In the genomic region with DNA sequence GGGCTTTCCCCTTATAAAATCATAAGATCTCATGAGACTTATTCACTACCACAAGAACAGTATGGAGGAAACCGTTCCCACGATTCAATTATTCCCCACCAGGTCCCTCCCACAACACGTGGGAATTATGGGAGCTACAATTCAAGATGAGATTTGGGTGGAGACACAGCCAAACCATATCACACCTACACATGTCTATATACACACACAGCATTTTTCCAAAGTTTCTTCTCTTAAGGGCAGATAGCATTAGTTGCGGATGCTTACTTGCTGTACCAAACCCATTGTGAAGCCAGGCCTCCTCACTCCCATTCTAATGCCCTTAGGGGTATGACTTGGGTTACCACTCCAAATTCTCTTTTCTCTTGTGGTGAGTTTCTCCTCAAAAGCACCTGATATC, we compare ENCODE assay signal across 1 cellular context.
TF ChIP-seq lines count a peak whose summit lies in the region.

No MANE protein-coding gene starts in this region.

TF ChIP-seq in K562, 482 proteins besides CTCF, POLR2A, EP300 and RAD21 (continued from another document and continues in another):
- TF ChIP-seq GTF2E2 (tag; IDR thresholded peaks at IDR 0.05) (peak; percentile 60; the same call in 1 of the 2 replicates), FOXK1 (CRISPR knock-in tag; IDR thresholded peaks at IDR 0.05; ENCODE audit: borderline replicate concordance) (no peak), KAT7 (CRISPR knock-in tag; IDR thresholded peaks at IDR 0.05; ENCODE audit: borderline replicate concordance) (no peak), PML (IDR thresholded peaks at IDR 0.05; ENCODE audit: low read length) (peak; percentile 91), ZNF184 (CRISPR knock-in tag; IDR thresholded peaks at IDR 0.05) (no peak), NR2F6 (CRISPR knock-in tag; IDR thresholded peaks at IDR 0.05) (no peak), ZNF551 (CRISPR knock-in tag; IDR thresholded peaks at IDR 0.05) (no peak), JUND (IDR thresholded peaks at IDR 0.05; ENCODE audit: borderline replicate concordance, low read depth, low read length) (no peak), JUND (tag; IDR thresholded peaks at IDR 0.05; ENCODE audit: borderline replicate concordance, low read depth, low read length) (no peak), MAFK (IDR thresholded peaks at IDR 0.05; ENCODE audit: low read length) (no peak), ZNF23 (CRISPR knock-in tag; IDR thresholded peaks at IDR 0.05) (no peak), GABPB1 (CRISPR knock-in tag; IDR thresholded peaks at IDR 0.05) (no peak), ZNF445 (CRISPR knock-in tag; IDR thresholded peaks at IDR 0.05; ENCODE audit: low read depth) (no peak), ZNF79 (CRISPR knock-in tag; IDR thresholded peaks at IDR 0.05; ENCODE audit: low read depth) (no peak), FOXM1 (IDR thresholded peaks at IDR 0.05; ENCODE audit: low read depth) (no peak), FOXM1 (CRISPR knock-in tag; IDR thresholded peaks at IDR 0.05; ENCODE audit: low read depth) (no peak), CBFA2T2 (conservative IDR thresholded peaks at IDR 0.05) (no peak), RBM15 (IDR thresholded peaks at IDR 0.05; ENCODE audit: insufficient read depth, low read length) (no peak), LEF1 (IDR thresholded peaks at IDR 0.05) (no peak), ILK (tag; IDR thresholded peaks at IDR 0.05; ENCODE audit: borderline replicate concordance, low read depth) (no peak), ZBTB7A (IDR thresholded peaks at IDR 0.05; ENCODE audit: borderline replicate concordance, control insufficient read depth, low read depth, low read length) (no peak), ZC3H8 (IDR thresholded peaks at IDR 0.05) (peak; percentile 84; the same call in 1 of the 2 replicates), ZNF695 (CRISPR knock-in tag; IDR thresholded peaks at IDR 0.05) (no peak), HDAC8 (tag; IDR thresholded peaks at IDR 0.05) (no peak), PURB (CRISPR knock-in tag; IDR thresholded peaks at IDR 0.05; ENCODE audit: low read depth) (no peak), DMBX1 (CRISPR knock-in tag; IDR thresholded peaks at IDR 0.05; ENCODE audit: borderline replicate concordance) (no peak), SUPT5H (IDR thresholded peaks at IDR 0.05) (peak; percentile 64), NEUROD1 (IDR thresholded peaks at IDR 0.05; ENCODE audit: borderline replicate concordance, low read depth, low read length, partially characterized antibody) (no peak), ZNF717 (CRISPR knock-in tag; IDR thresholded peaks at IDR 0.05) (no peak), ZFP30 (CRISPR knock-in tag; IDR thresholded peaks at IDR 0.05; ENCODE audit: borderline replicate concordance) (no peak), MAFG (tag; conservative IDR thresholded peaks at IDR 0.05) (no peak), ZNF583 (CRISPR knock-in tag; IDR thresholded peaks at IDR 0.05) (no peak), IFI16 (CRISPR knock-in tag; IDR thresholded peaks at IDR 0.05) (no peak), SMAD1 (IDR thresholded peaks at IDR 0.05; ENCODE audit: low read depth, low read length, partially characterized antibody) (no peak), TBP (optimal IDR thresholded peaks at IDR 0.05; ENCODE audit: low read depth, low read length) (peak; percentile 91), MTA1 (IDR thresholded peaks at IDR 0.05; ENCODE audit: borderline replicate concordance) (no peak), ZNF589 (CRISPR knock-in tag; IDR thresholded peaks at IDR 0.05; ENCODE audit: low read depth) (no peak), ZFP1 (CRISPR knock-in tag; IDR thresholded peaks at IDR 0.05) (no peak), NONO (IDR thresholded peaks at IDR 0.05; ENCODE audit: low read depth in 2 of 2, low read length in 1 of 2) (no peak), ZNF133 (CRISPR knock-in tag; IDR thresholded peaks at IDR 0.05) (no peak), ZNF253 (CRISPR knock-in tag; conservative IDR thresholded peaks at IDR 0.05) (peak; percentile 76; the same call in 1 of the 2 replicates), NR2C1 (IDR thresholded peaks at IDR 0.05) (no peak), NR2C1 (tag; IDR thresholded peaks at IDR 0.05) (no peak), RBM14 (IDR thresholded peaks at IDR 0.05; ENCODE audit: borderline replicate concordance, insufficient read depth, low read depth, low read length) (no peak), PTBP1 (IDR thresholded peaks at IDR 0.05; ENCODE audit: low read depth, low read length) (no peak), RBM39 (optimal IDR thresholded peaks at IDR 0.05; ENCODE audit: low read depth, low read length) (no peak), ZBED1 (IDR thresholded peaks at IDR 0.05) (0 out of 2 replicates have a peak, but pooled peaks have one; percentile 49), SRF (CRISPR knock-in tag; IDR thresholded peaks at IDR 0.05) (peak in 1 of 2 experiments; percentile 19; a peak in 1 of 4 replicates), SOX6 (IDR thresholded peaks at IDR 0.05) (no peak), ZNF699 (CRISPR knock-in tag; IDR thresholded peaks at IDR 0.05; ENCODE audit: insufficient replicate concordance) (no peak), RBFOX2 (IDR thresholded peaks at IDR 0.05; ENCODE audit: low read depth, low read length) (peak; percentile 53), HEY1 (CRISPR knock-in tag; IDR thresholded peaks at IDR 0.05; ENCODE audit: borderline replicate concordance) (no peak), ZC3H11A (IDR thresholded peaks at IDR 0.05; ENCODE audit: low read depth, low read length) (no peak), ZNF431 (CRISPR knock-in tag; IDR thresholded peaks at IDR 0.05) (no peak), SRSF1 (IDR thresholded peaks at IDR 0.05; ENCODE audit: low read depth, low read length) (no peak)
- TF ChIP-seq, protein P1, sequence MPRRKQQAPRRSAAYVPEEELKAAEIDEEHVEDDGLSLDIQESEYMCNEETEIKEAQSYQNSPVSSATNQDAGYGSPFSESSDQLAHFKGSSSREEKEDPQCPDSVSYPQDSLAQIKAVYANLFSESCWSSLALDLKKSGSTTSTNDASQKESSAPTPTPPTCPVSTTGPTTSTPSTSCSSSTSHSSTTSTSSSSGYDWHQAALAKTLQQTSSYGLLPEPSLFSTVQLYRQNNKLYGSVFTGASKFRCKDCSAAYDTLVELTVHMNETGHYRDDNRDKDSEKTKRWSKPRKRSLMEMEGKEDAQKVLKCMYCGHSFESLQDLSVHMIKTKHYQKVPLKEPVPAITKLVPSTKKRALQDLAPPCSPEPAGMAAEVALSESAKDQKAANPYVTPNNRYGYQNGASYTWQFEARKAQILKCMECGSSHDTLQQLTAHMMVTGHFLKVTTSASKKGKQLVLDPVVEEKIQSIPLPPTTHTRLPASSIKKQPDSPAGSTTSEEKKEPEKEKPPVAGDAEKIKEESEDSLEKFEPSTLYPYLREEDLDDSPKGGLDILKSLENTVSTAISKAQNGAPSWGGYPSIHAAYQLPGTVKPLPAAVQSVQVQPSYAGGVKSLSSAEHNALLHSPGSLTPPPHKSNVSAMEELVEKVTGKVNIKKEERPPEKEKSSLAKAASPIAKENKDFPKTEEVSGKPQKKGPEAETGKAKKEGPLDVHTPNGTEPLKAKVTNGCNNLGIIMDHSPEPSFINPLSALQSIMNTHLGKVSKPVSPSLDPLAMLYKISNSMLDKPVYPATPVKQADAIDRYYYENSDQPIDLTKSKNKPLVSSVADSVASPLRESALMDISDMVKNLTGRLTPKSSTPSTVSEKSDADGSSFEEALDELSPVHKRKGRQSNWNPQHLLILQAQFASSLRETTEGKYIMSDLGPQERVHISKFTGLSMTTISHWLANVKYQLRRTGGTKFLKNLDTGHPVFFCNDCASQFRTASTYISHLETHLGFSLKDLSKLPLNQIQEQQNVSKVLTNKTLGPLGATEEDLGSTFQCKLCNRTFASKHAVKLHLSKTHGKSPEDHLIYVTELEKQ (CRISPR knock-in tag; IDR thresholded peaks at IDR 0.05): no peak
- TF ChIP-seq, protein P2, sequence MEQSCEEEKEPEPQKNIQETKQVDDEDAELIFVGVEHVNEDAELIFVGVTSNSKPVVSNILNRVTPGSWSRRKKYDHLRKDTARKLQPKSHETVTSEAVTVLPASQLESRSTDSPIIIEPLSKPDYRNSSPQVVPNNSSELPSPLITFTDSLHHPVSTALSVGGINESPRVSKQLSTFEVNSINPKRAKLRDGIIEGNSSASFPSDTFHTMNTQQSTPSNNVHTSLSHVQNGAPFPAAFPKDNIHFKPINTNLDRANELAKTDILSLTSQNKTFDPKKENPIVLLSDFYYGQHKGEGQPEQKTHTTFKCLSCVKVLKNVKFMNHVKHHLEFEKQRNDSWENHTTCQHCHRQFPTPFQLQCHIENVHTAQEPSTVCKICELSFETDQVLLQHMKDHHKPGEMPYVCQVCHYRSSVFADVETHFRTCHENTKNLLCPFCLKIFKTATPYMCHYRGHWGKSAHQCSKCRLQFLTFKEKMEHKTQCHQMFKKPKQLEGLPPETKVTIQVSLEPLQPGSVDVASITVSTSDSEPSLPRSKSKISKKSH (CRISPR knock-in tag; IDR thresholded peaks at IDR 0.05): no peak
- TF ChIP-seq, protein P3, sequence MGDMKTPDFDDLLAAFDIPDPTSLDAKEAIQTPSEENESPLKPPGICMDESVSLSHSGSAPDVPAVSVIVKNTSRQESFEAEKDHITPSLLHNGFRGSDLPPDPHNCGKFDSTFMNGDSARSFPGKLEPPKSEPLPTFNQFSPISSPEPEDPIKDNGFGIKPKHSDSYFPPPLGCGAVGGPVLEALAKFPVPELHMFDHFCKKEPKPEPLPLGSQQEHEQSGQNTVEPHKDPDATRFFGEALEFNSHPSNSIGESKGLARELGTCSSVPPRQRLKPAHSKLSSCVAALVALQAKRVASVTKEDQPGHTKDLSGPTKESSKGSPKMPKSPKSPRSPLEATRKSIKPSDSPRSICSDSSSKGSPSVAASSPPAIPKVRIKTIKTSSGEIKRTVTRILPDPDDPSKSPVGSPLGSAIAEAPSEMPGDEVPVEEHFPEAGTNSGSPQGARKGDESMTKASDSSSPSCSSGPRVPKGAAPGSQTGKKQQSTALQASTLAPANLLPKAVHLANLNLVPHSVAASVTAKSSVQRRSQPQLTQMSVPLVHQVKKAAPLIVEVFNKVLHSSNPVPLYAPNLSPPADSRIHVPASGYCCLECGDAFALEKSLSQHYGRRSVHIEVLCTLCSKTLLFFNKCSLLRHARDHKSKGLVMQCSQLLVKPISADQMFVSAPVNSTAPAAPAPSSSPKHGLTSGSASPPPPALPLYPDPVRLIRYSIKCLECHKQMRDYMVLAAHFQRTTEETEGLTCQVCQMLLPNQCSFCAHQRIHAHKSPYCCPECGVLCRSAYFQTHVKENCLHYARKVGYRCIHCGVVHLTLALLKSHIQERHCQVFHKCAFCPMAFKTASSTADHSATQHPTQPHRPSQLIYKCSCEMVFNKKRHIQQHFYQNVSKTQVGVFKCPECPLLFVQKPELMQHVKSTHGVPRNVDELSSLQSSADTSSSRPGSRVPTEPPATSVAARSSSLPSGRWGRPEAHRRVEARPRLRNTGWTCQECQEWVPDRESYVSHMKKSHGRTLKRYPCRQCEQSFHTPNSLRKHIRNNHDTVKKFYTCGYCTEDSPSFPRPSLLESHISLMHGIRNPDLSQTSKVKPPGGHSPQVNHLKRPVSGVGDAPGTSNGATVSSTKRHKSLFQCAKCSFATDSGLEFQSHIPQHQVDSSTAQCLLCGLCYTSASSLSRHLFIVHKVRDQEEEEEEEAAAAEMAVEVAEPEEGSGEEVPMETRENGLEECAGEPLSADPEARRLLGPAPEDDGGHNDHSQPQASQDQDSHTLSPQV (IDR thresholded peaks at IDR 0.05): no peak
- TF ChIP-seq, protein P4, sequence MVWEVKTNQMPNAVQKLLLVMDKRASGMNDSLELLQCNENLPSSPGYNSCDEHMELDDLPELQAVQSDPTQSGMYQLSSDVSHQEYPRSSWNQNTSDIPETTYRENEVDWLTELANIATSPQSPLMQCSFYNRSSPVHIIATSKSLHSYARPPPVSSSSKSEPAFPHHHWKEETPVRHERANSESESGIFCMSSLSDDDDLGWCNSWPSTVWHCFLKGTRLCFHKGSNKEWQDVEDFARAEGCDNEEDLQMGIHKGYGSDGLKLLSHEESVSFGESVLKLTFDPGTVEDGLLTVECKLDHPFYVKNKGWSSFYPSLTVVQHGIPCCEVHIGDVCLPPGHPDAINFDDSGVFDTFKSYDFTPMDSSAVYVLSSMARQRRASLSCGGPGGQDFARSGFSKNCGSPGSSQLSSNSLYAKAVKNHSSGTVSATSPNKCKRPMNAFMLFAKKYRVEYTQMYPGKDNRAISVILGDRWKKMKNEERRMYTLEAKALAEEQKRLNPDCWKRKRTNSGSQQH (CRISPR knock-in tag; IDR thresholded peaks at IDR 0.05): peak; percentile 92; the same call in 1 of the 2 replicates
- TF ChIP-seq, protein P5, sequence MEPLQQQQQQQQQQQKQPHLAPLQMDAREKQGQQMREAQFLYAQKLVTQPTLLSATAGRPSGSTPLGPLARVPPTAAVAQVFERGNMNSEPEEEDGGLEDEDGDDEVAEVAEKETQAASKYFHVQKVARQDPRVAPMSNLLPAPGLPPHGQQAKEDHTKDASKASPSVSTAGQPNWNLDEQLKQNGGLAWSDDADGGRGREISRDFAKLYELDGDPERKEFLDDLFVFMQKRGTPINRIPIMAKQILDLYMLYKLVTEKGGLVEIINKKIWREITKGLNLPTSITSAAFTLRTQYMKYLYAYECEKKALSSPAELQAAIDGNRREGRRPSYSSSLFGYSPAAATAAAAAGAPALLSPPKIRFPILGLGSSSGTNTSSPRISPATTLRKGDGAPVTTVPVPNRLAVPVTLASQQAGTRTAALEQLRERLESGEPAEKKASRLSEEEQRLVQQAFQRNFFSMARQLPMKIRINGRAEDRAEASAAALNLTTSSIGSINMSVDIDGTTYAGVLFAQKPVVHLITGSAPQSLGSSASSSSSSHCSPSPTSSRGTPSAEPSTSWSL (CRISPR knock-in tag; IDR thresholded peaks at IDR 0.05; ENCODE audit: borderline replicate concordance): no peak
- TF ChIP-seq, protein P6, sequence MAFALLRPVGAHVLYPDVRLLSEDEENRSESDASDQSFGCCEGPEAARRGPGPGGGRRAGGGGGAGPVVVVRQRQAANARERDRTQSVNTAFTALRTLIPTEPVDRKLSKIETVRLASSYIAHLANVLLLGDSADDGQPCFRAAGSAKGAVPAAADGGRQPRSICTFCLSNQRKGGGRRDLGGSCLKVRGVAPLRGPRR (CRISPR knock-in tag; IDR thresholded peaks at IDR 0.05): no peak
- TF ChIP-seq, protein P7, sequence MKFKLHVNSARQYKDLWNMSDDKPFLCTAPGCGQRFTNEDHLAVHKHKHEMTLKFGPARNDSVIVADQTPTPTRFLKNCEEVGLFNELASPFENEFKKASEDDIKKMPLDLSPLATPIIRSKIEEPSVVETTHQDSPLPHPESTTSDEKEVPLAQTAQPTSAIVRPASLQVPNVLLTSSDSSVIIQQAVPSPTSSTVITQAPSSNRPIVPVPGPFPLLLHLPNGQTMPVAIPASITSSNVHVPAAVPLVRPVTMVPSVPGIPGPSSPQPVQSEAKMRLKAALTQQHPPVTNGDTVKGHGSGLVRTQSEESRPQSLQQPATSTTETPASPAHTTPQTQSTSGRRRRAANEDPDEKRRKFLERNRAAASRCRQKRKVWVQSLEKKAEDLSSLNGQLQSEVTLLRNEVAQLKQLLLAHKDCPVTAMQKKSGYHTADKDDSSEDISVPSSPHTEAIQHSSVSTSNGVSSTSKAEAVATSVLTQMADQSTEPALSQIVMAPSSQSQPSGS (CRISPR knock-in tag; IDR thresholded peaks at IDR 0.05): no peak
- TF ChIP-seq, protein P8, sequence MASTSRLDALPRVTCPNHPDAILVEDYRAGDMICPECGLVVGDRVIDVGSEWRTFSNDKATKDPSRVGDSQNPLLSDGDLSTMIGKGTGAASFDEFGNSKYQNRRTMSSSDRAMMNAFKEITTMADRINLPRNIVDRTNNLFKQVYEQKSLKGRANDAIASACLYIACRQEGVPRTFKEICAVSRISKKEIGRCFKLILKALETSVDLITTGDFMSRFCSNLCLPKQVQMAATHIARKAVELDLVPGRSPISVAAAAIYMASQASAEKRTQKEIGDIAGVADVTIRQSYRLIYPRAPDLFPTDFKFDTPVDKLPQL (IDR thresholded peaks at IDR 0.05; ENCODE audit: extremely low read depth, insufficient read length): peak; percentile 71
